In the genomic region with DNA sequence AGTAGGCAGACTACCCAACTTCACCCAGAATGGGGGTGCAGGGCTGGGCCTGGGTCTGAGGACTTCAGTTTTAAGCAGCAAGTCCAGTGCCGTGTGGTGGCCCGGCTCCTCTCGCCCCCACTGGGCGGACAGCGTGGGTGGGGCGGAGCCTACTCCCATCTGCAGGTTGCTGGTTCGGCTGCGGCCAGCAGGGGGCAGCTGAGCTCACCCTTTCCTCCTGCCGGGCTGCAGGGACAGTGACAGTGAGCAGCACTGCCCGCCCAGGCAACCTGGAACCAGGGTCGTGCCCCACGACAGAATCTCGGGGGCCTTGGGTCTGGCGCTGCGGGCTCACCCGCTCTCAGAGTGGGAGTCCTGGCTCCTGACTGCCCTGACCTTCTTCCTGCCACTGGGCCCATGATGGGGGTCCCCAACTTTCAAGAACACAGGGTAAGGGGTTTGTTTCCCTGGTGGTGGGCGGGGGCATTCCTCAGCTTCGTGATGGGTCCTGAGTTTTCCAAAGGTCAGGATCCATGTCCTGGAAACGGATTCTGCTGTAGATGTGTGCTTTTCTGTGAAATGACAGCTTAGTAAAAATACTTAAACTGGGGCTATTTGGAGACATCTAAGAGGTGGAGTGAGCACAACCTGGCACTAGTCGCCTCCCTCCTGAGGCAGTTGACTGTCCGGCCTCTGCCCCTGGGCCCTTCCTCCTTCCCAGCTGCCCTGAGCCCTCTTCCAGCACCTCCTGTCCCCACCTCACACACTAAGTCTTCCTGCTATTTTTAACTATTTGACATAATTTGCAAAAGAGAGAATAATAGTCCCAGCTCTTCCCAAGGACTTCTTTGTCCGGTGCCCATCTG, we compare ENCODE assay signal across 1 cellular context.
A peak's percentile ranks its signal among the peaks of the same experiment; 100 is the strongest.
TF ChIP-seq lines count a peak whose summit lies in the region.

No MANE protein-coding gene starts in this region.

TF ChIP-seq in HepG2, 621 proteins besides CTCF, POLR2A, EP300 and RAD21 (continues in another document):
- no peak for TF ChIP-seq ZNF337 (CRISPR knock-in tag; IDR thresholded peaks at IDR 0.05; ENCODE audit: borderline replicate concordance, low read depth)
- TF ChIP-seq GZF1 (CRISPR knock-in tag; IDR thresholded peaks at IDR 0.05) = no peak
- TF ChIP-seq ZNF501 (CRISPR knock-in tag; IDR thresholded peaks at IDR 0.05) = peak; percentile 57; the same call in 1 of the 2 replicates
- TF ChIP-seq, protein P1, sequence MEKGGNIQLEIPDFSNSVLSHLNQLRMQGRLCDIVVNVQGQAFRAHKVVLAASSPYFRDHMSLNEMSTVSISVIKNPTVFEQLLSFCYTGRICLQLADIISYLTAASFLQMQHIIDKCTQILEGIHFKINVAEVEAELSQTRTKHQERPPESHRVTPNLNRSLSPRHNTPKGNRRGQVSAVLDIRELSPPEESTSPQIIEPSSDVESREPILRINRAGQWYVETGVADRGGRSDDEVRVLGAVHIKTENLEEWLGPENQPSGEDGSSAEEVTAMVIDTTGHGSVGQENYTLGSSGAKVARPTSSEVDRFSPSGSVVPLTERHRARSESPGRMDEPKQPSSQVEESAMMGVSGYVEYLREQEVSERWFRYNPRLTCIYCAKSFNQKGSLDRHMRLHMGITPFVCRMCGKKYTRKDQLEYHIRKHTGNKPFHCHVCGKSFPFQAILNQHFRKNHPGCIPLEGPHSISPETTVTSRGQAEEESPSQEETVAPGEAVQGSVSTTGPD (CRISPR knock-in tag; IDR thresholded peaks at IDR 0.05) = no peak
- peak; percentile 67 for TF ChIP-seq ZNF768 (CRISPR knock-in tag; IDR thresholded peaks at IDR 0.05)
- TF ChIP-seq ZBTB3 (CRISPR knock-in tag; IDR thresholded peaks at IDR 0.05; ENCODE audit: borderline replicate concordance, low read depth) = no peak
- no peak for TF ChIP-seq ZNF142 (CRISPR knock-in tag; IDR thresholded peaks at IDR 0.05)
- TF ChIP-seq ZBTB10 (CRISPR knock-in tag; IDR thresholded peaks at IDR 0.05; ENCODE audit: borderline replicate concordance) = peak; percentile 33; the same call in 1 of the 2 replicates
- TF ChIP-seq ZNF138 (CRISPR knock-in tag; IDR thresholded peaks at IDR 0.05; ENCODE audit: low read depth) = 0 out of 2 replicates have a peak, but pooled peaks have one; percentile 70
- TF ChIP-seq, protein P2, sequence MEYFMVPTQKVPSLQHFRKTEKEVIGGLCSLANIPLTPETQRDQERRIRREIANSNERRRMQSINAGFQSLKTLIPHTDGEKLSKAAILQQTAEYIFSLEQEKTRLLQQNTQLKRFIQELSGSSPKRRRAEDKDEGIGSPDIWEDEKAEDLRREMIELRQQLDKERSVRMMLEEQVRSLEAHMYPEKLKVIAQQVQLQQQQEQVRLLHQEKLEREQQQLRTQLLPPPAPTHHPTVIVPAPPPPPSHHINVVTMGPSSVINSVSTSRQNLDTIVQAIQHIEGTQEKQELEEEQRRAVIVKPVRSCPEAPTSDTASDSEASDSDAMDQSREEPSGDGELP (IDR thresholded peaks at IDR 0.05; ENCODE audit: borderline replicate concordance, low read depth) = peak; percentile 49; the same call in 1 of the 2 replicates
- peak; percentile 96 for TF ChIP-seq STAG1 (CRISPR knock-in tag; IDR thresholded peaks at IDR 0.05)
- no peak for TF ChIP-seq SRSF1 (optimal IDR thresholded peaks at IDR 0.05; ENCODE audit: low read depth, low read length)
- no peak for TF ChIP-seq ZNF841 (CRISPR knock-in tag; IDR thresholded peaks at IDR 0.05; ENCODE audit: borderline replicate concordance)
- no peak; the same call in 1 of the 2 replicates for TF ChIP-seq KMT2B (CRISPR knock-in tag; IDR thresholded peaks at IDR 0.05)
- no peak for TF ChIP-seq THYN1 (CRISPR knock-in tag; IDR thresholded peaks at IDR 0.05; ENCODE audit: borderline replicate concordance, low read depth)
- peak; percentile 48 for TF ChIP-seq PHF8 (CRISPR knock-in tag; IDR thresholded peaks at IDR 0.05)
- peak; percentile 55 for TF ChIP-seq PTBP1 (IDR thresholded peaks at IDR 0.05; ENCODE audit: low read depth, low read length, poor library complexity, severe bottlenecking)
- TF ChIP-seq, protein P3, sequence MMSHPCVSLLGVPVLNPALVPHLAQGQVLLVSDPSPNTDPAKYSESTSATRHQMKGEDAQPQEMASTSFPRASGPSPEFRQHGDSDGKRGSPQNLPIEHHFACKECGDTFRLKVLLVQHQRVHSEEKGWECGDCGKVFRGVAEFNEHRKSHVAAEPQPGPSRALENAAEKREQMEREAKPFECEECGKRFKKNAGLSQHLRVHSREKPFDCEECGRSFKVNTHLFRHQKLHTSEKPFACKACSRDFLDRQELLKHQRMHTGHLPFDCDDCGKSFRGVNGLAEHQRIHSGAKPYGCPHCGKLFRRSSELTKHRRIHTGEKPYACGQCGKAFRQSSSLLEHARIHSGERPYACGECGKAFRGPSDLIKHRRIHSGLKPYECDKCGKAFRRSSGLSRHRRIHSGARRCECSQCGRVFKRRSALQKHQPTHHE (CRISPR knock-in tag; IDR thresholded peaks at IDR 0.05; ENCODE audit: borderline replicate concordance) = no peak
- 0 out of 2 replicates have a peak, but pooled peaks have one; percentile 16 for TF ChIP-seq ZMYM4 (CRISPR knock-in tag; IDR thresholded peaks at IDR 0.05)
- TF ChIP-seq MED13 (CRISPR knock-in tag; IDR thresholded peaks at IDR 0.05) = no peak
- TF ChIP-seq SRF (IDR thresholded peaks at IDR 0.05; ENCODE audit: low read depth, low read length) = no peak
- peak; percentile 73; the same call in 1 of the 2 replicates for TF ChIP-seq HDAC2 (CRISPR knock-in tag; IDR thresholded peaks at IDR 0.05)
- TF ChIP-seq ZNF256 (CRISPR knock-in tag; conservative IDR thresholded peaks at IDR 0.05) = 0 out of 2 replicates have a peak, but pooled peaks have one; percentile 36
- peak; percentile 67 for TF ChIP-seq FOXO1 (CRISPR knock-in tag; IDR thresholded peaks at IDR 0.05)
- no peak for TF ChIP-seq POGK (CRISPR knock-in tag; conservative IDR thresholded peaks at IDR 0.05)
- no peak for TF ChIP-seq HHEX (CRISPR knock-in tag; IDR thresholded peaks at IDR 0.05)
- TF ChIP-seq ESRRA (CRISPR knock-in tag; IDR thresholded peaks at IDR 0.05; ENCODE audit: low read depth) = no peak
- TF ChIP-seq CHCHD3 (CRISPR knock-in tag; IDR thresholded peaks at IDR 0.05) = no peak
- no peak for TF ChIP-seq BRF2 (CRISPR knock-in tag; IDR thresholded peaks at IDR 0.05)
- TF ChIP-seq MZF1 (CRISPR knock-in tag; IDR thresholded peaks at IDR 0.05; ENCODE audit: borderline replicate concordance) = no peak
- TF ChIP-seq, protein P4, sequence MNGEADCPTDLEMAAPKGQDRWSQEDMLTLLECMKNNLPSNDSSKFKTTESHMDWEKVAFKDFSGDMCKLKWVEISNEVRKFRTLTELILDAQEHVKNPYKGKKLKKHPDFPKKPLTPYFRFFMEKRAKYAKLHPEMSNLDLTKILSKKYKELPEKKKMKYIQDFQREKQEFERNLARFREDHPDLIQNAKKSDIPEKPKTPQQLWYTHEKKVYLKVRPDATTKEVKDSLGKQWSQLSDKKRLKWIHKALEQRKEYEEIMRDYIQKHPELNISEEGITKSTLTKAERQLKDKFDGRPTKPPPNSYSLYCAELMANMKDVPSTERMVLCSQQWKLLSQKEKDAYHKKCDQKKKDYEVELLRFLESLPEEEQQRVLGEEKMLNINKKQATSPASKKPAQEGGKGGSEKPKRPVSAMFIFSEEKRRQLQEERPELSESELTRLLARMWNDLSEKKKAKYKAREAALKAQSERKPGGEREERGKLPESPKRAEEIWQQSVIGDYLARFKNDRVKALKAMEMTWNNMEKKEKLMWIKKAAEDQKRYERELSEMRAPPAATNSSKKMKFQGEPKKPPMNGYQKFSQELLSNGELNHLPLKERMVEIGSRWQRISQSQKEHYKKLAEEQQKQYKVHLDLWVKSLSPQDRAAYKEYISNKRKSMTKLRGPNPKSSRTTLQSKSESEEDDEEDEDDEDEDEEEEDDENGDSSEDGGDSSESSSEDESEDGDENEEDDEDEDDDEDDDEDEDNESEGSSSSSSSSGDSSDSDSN (CRISPR knock-in tag; IDR thresholded peaks at IDR 0.05) = peak; percentile 47; the same call in 1 of the 2 replicates
- TF ChIP-seq BRD4 (CRISPR knock-in tag; IDR thresholded peaks at IDR 0.05) = no peak
- peak; percentile 62 for TF ChIP-seq IKZF5 (CRISPR knock-in tag; IDR thresholded peaks at IDR 0.05)
- TF ChIP-seq RAD51 (IDR thresholded peaks at IDR 0.05; ENCODE audit: borderline replicate concordance) = no peak
- TF ChIP-seq RELA (CRISPR knock-in tag; IDR thresholded peaks at IDR 0.05) = no peak
- peak; percentile 79; the same call in 1 of the 2 replicates for TF ChIP-seq ZNF441 (CRISPR knock-in tag; IDR thresholded peaks at IDR 0.05; ENCODE audit: borderline replicate concordance)
